14 cellular contexts compared by ENCODE assay signal in the genomic region with DNA sequence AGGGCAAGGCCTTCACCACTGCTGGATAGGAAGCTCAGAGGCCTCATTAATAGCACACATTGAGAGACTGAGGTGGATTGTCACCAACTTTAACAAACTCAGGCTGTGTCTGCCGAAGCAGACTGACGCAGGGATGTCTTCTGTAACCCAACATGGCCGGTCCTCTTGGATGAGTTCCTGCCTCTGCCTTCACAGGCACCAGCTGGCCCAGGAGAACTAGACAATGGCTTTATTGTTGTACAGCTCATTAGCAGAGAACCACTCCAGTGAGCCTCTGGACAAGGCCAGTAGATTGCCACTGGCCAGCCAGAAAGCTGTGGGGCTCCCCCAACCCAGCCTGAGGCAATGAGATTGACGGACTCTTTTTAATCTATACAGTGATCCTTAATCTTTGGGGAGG. TPM values are rescaled to one million over a fixed set of nuclear protein-coding genes. Genes with fewer than 3 reads are reported as not detected.
DNase-seq lines count a peak whose midpoint lies in the region; ATAC-seq and TF ChIP-seq lines count a peak whose summit lies in the region.
"Had no signal": no experiment of that assay in that cellular context is flagged by ENCODE, and none has a peak within 500 bp of the region (broad histone marks: within the 10 kb centered on the region; RNA-seq: fewer than 3 reads in every experiment).

No MANE protein-coding gene starts in this region.

- peak overlapping the region; percentile 70 to 89 for H3K27ac ChIP-seq in ascending aorta
- H3K27ac ChIP-seq: SJSA1 had no signal

- H3K27ac Mint-ChIP-seq in stimulated activated memory B cell treated with anti-CD40 and anti-IgM and Interleukin-4, amounts not matched to agents 10 μg/mL and 1 μg/mL and 100 μg/mL, for 72 hours = peak overlapping the region; percentile 78
- no peak overlapping the region for H3K27ac Mint-ChIP-seq in stimulated activated naive CD8-positive, alpha-beta T cell treated with anti-CD3 and anti-CD28 coated beads, Interleukin-15, amount 100 ng/mL, for 72 hours

- H3K36me3 ChIP-seq in ascending aorta (peaks cover 15 to 27% of the 10 kb centered on the region in 2 donors), BE2C (peaks cover 7% of the 10 kb centered on the region; the same call in 1 of the 2 replicates)

- TF ChIP-seq CTCF in ascending aorta (IDR thresholded peaks at IDR 0.05) = no peak
- no peak for TF ChIP-seq CTCF in BE2C (IDR thresholded peaks at IDR 0.05; ENCODE audit: low read depth, low read length)

- peaks cover 6% of the 10 kb centered on the region for H3K36me3 Mint-ChIP-seq in stimulated activated memory B cell treated with anti-CD40 and anti-IgM and Interleukin-4, amounts not matched to agents 10 μg/mL and 1 μg/mL and 100 μg/mL, for 72 hours

- ATAC-seq in stimulated activated memory B cell treated with anti-CD40 and anti-IgM and Interleukin-4, amounts not matched to agents 10 μg/mL and 1 μg/mL and 100 μg/mL, for 72 hours = no peak
- ATAC-seq in stimulated activated naive CD8-positive, alpha-beta T cell treated with anti-CD3 and anti-CD28 coated beads, Interleukin-15, amount 100 ng/mL, for 72 hours = no peak
- ATAC-seq in SK-N-SH treated with all-trans-retinoic acid at 6 μM for 48 hours = no peak
- ATAC-seq: left lung had no signal

- no peaks in the 10 kb centered on the region for H3K9me3 Mint-ChIP-seq in stimulated activated memory B cell treated with anti-CD40 and anti-IgM and Interleukin-4, amounts not matched to agents 10 μg/mL and 1 μg/mL and 100 μg/mL, for 72 hours
- no peaks in the 10 kb centered on the region for H3K9me3 Mint-ChIP-seq in stimulated activated naive CD8-positive, alpha-beta T cell treated with anti-CD3 and anti-CD28 coated beads, Interleukin-15, amount 100 ng/mL, for 72 hours

- peaks cover 16% of the 10 kb centered on the region for H3K4me1 Mint-ChIP-seq in stimulated activated memory B cell treated with anti-CD40 and anti-IgM and Interleukin-4, amounts not matched to agents 10 μg/mL and 1 μg/mL and 100 μg/mL, for 72 hours
- H3K4me1 Mint-ChIP-seq in stimulated activated naive CD8-positive, alpha-beta T cell treated with anti-CD3 and anti-CD28 coated beads, Interleukin-15, amount 100 ng/mL, for 72 hours = peaks cover 14% of the 10 kb centered on the region

- intact Hi-C loops in ascending aorta (cut with DNase I) = no loop called here

- H3K4me1 ChIP-seq in ascending aorta = peaks cover 6 to 23% of the 10 kb centered on the region in 2 donors
- no peaks in the 10 kb centered on the region for H3K4me1 ChIP-seq in BE2C
- H3K4me1 ChIP-seq: SJSA1 had no signal

- H3K27me3 ChIP-seq in ascending aorta = no peaks in the 10 kb centered on the region
- no peaks in the 10 kb centered on the region for H3K27me3 ChIP-seq in BE2C
- H3K27me3 ChIP-seq: left lung, SJSA1 had no signal

- DNase-seq in NCI-H2196 (lab: John Stamatoyannopoulos, UW; ENCODE audit: unreplicated experiment) (peak; percentile 39), ascending aorta (ENCODE audit: low spot score in 2 of 2) (peak in 1 of 2 donors; percentile 49), hippocampal formation (lab: John Stamatoyannopoulos, UW) (peak; percentile 72 to 87), BE2C (no peak)
- DNase-seq in stimulated activated naive CD8-positive, alpha-beta T cell treated with anti-CD3 and anti-CD28 coated beads, Interleukin-15, amount 100 ng/mL, for 72 hours = no peak
- DNase-seq: DND-41, left lung, NCI-H2171 treated with DMSO at 0.1 percent for 48 hours had no signal

- H3K9me3 ChIP-seq in ascending aorta = no peaks in the 10 kb centered on the region
- H3K9me3 ChIP-seq in BE2C = no peaks in the 10 kb centered on the region
- H3K9me3 ChIP-seq: left lung, SJSA1 had no signal

- no peak overlapping the region for H3K4me3 Mint-ChIP-seq in stimulated activated memory B cell treated with anti-CD40 and anti-IgM and Interleukin-4, amounts not matched to agents 10 μg/mL and 1 μg/mL and 100 μg/mL, for 72 hours
- H3K4me3 Mint-ChIP-seq in stimulated activated naive CD8-positive, alpha-beta T cell treated with anti-CD3 and anti-CD28 coated beads, Interleukin-15, amount 100 ng/mL, for 72 hours = no peak overlapping the region

- H3K4me3 ChIP-seq in ascending aorta (no peak overlapping the region), BE2C (ENCODE audit: low read depth, low read length) (no peak overlapping the region)
- H3K4me3 ChIP-seq: left lung, SJSA1, skin epidermis had no signal

- H3K27me3 Mint-ChIP-seq in stimulated activated memory B cell treated with anti-CD40 and anti-IgM and Interleukin-4, amounts not matched to agents 10 μg/mL and 1 μg/mL and 100 μg/mL, for 72 hours = no peaks in the 10 kb centered on the region
- H3K27me3 Mint-ChIP-seq in stimulated activated naive CD8-positive, alpha-beta T cell treated with anti-CD3 and anti-CD28 coated beads, Interleukin-15, amount 100 ng/mL, for 72 hours = no peaks in the 10 kb centered on the region

TF ChIP-seq in SK-N-SH treated with all-trans-retinoic acid at 6 μM for 48 hours, 23 proteins besides CTCF, POLR2A, EP300 and RAD21:
- TF ChIP-seq, protein P1, sequence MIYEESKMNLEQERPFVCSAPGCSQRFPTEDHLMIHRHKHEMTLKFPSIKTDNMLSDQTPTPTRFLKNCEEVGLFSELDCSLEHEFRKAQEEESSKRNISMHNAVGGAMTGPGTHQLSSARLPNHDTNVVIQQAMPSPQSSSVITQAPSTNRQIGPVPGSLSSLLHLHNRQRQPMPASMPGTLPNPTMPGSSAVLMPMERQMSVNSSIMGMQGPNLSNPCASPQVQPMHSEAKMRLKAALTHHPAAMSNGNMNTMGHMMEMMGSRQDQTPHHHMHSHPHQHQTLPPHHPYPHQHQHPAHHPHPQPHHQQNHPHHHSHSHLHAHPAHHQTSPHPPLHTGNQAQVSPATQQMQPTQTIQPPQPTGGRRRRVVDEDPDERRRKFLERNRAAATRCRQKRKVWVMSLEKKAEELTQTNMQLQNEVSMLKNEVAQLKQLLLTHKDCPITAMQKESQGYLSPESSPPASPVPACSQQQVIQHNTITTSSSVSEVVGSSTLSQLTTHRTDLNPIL (CRISPR knock-in tag; IDR thresholded peaks at IDR 0.05; ENCODE audit: low read depth) = no peak
- TF ChIP-seq ZFP3 (CRISPR knock-in tag; IDR thresholded peaks at IDR 0.05) = no peak
- TF ChIP-seq TOX (CRISPR knock-in tag; IDR thresholded peaks at IDR 0.05; ENCODE audit: borderline replicate concordance) = no peak
- TF ChIP-seq, protein P2, sequence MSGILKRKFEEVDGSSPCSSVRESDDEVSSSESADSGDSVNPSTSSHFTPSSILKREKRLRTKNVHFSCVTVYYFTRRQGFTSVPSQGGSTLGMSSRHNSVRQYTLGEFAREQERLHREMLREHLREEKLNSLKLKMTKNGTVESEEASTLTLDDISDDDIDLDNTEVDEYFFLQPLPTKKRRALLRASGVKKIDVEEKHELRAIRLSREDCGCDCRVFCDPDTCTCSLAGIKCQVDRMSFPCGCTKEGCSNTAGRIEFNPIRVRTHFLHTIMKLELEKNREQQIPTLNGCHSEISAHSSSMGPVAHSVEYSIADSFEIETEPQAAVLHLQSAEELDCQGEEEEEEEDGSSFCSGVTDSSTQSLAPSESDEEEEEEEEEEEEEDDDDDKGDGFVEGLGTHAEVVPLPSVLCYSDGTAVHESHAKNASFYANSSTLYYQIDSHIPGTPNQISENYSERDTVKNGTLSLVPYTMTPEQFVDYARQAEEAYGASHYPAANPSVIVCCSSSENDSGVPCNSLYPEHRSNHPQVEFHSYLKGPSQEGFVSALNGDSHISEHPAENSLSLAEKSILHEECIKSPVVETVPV (CRISPR knock-in tag; IDR thresholded peaks at IDR 0.05) = no peak
- no peak for TF ChIP-seq ZC3H10 (CRISPR knock-in tag; IDR thresholded peaks at IDR 0.05)
- TF ChIP-seq BACH2 (CRISPR knock-in tag; IDR thresholded peaks at IDR 0.05; ENCODE audit: borderline replicate concordance) = no peak
- TF ChIP-seq ZFP30 (CRISPR knock-in tag; IDR thresholded peaks at IDR 0.05) = no peak
- TF ChIP-seq RARB (CRISPR knock-in tag; IDR thresholded peaks at IDR 0.05) = no peak
- TF ChIP-seq ARNTL (CRISPR knock-in tag; IDR thresholded peaks at IDR 0.05; ENCODE audit: borderline replicate concordance, low read depth) = no peak
- no peak for TF ChIP-seq GLIS3 (CRISPR knock-in tag; IDR thresholded peaks at IDR 0.05)
- no peak for TF ChIP-seq OSR1 (CRISPR knock-in tag; IDR thresholded peaks at IDR 0.05)
- TF ChIP-seq ZNF70 (CRISPR knock-in tag; IDR thresholded peaks at IDR 0.05) = no peak

RNA-seq across cellular contexts. Expression of a gene that starts 9.4 kb away (rescaled TPM):
- total RNA-seq in ascending aorta = not detected
- polyA plus RNA-seq in BE2C (2012; ENCODE audit: insufficient read depth, insufficient read length, low read depth) = not detected
- total RNA-seq: activated CD8-positive, alpha-beta memory T cell treated with anti-CD3 and anti-CD28 coated beads for 36 hours; fibroblast of lung; left lung; SJSA1 had no signal
- polyA plus RNA-seq: fibroblast of lung had no signal

RNA-seq across cellular contexts. Expression of a gene that starts 28.2 kb away (rescaled TPM):
- total RNA-seq in ascending aorta = 35.4 TPM
- polyA plus RNA-seq in BE2C (2012; ENCODE audit: insufficient read depth, insufficient read length, low read depth) = 20.9 TPM

RNA-seq across cellular contexts. Expression of a gene that starts 46.5 kb away (rescaled TPM):
- total RNA-seq in ascending aorta = 21.7 TPM
- polyA plus RNA-seq in BE2C (2012; ENCODE audit: insufficient read depth, insufficient read length, low read depth) = 10.1 TPM
- total RNA-seq: SJSA1 had no signal

RNA-seq across cellular contexts. Expression of a gene that starts 49.7 kb away (rescaled TPM):
- total RNA-seq in ascending aorta = 21.1 TPM
- polyA plus RNA-seq in BE2C (2012; ENCODE audit: insufficient read depth, insufficient read length, low read depth) = 7.2 TPM

Comparison
In these comparisons a context has a peak if more than half of its experiments do, and no peak if none do; other contexts are left out.
1. DNase-seq: peak in NCI-H2196 (single experiment) and hippocampal formation (2 of 2); none in stimulated activated naive CD8-positive, alpha-beta T cell treated with anti-CD3 and anti-CD28 coated beads, Interleukin-15, amount 100 ng/mL, for 72 hours (0 of 2) and BE2C (single experiment).